ENCODE assay signal across 8 cellular contexts in the genomic region with DNA sequence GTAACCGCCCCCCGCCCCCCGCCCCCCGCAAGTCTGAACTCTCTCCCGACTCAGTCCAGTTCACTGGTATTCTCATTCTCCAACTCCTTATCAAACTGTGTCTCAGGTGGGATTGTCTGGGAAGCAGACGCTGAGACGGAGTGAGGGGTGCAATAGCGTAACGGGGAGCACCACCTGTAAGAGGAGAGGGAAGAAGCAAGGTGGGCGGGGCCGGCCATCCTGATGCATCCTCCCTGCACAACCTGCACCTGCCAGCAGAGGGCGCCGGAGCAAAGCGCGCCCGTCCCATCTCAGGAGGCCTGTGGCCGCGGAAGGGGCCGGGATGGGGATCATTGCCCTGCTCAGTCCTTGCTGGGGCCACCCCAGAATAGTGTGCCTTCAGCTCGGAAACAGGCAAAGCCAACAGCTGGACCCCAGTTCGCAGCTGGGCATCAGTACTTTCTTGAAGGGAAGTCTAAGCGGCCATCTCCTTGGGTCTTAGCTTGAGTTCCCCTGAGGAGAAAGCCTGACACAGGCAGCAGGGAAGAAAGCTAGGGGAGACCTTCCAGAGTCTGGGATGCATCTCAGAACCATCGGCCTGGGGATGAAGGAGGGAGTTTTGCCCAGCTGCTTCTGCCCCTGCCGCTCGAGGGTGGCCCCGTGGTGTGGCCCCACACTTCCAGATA.
DNase-seq lines count a peak whose midpoint lies in the region; ATAC-seq and TF ChIP-seq lines count a peak whose summit lies in the region.

No MANE protein-coding gene starts in this region.

- DNase-seq in NCI-H2227 (lab: John Stamatoyannopoulos, UW; ENCODE audit: unreplicated experiment) (peak; percentile 39), NCI-H2227 treated with DMSO at 0.1 percent for 48 hours (lab: John Stamatoyannopoulos, UW) (no peak), RPMI8226 (peak; percentile 81), activated gamma-delta T cell (lab: John Stamatoyannopoulos, UW) (peak; percentile 32), heart right ventricle (peak; percentile 34 to 65), spleen (peak; percentile 91), DMS79 (lab: John Stamatoyannopoulos, UW) (no peak)

- H3K4me3 ChIP-seq in heart right ventricle: no peak overlapping the region
- H3K4me3 ChIP-seq in spleen: no peak overlapping the region

- intact Hi-C loops in heart right ventricle (cut with DNase I) (loop anchor here in 2 of 10 donors (5.0 to 10.0 kb wide), 2 partner anchors 380 to 732 kb away; partner anchors contain the start of gene INHBB (in 1 of the 2)), spleen (cut with DNase I; ENCODE audit: low total_unique reads) (no loop called here)

- no peaks in the 10 kb centered on the region for H3K36me3 ChIP-seq in heart right ventricle
- H3K36me3 ChIP-seq in spleen: no peaks in the 10 kb centered on the region

- H3K27me3 ChIP-seq in heart right ventricle (peaks cover 0 to 55% (median 37%) of the 10 kb centered on the region in 7 donors), spleen (replicated peaks in 1 of 7) (peaks cover 0 to 74% (median 28%) of the 10 kb centered on the region in 7 donors)

- H3K27ac ChIP-seq in heart right ventricle: no peak overlapping the region
- no peak overlapping the region for H3K27ac ChIP-seq in spleen

- no peak for TF ChIP-seq POLR2A in spleen (IDR thresholded peaks at IDR 0.05)

- 32 to 38% methylated on average over 26 of the region's 26 CpGs for WGBS in heart right ventricle, 2 donors
- 32 to 44% (median 35%) methylated on average over 22 to 26 of the region's 26 CpGs for WGBS in spleen, 5 donors

- TF ChIP-seq CTCF in heart right ventricle (IDR thresholded peaks at IDR 0.05): peak; percentile 59 to 94 (median 81)
- peak; percentile 12 to 92 (median 80) for TF ChIP-seq CTCF in spleen (IDR thresholded peaks at IDR 0.05 in 8 of 11, conservative IDR thresholded peaks at IDR 0.05 in 3 of 11)

- ATAC-seq in HG03521 (IDR thresholded peaks at IDR 0.05; ENCODE audit: unreplicated experiment) (peak; percentile 46), heart right ventricle (peak in 7 of 8 donors; percentile 34 to 65 (median 43))

- peaks cover 0 to 17% (median 0%) of the 10 kb centered on the region in 9 donors for H3K4me1 ChIP-seq in heart right ventricle
- peaks cover 0 to 14% (median 4%) of the 10 kb centered on the region in 6 donors for H3K4me1 ChIP-seq in spleen

- H3K9me3 ChIP-seq in heart right ventricle (no peaks in the 10 kb centered on the region), spleen (no peaks in the 10 kb centered on the region)

Comparison
In these comparisons a context has a peak if more than half of its experiments do, and no peak if none do; other contexts are left out.
1. DNase-seq: peak in NCI-H2227 (single experiment), RPMI8226 (single experiment), activated gamma-delta T cell (single experiment), heart right ventricle (2 of 2) and spleen (single experiment); none in NCI-H2227 treated with DMSO at 0.1 percent for 48 hours (single experiment) and DMS79 (single experiment).